In the genomic region with DNA sequence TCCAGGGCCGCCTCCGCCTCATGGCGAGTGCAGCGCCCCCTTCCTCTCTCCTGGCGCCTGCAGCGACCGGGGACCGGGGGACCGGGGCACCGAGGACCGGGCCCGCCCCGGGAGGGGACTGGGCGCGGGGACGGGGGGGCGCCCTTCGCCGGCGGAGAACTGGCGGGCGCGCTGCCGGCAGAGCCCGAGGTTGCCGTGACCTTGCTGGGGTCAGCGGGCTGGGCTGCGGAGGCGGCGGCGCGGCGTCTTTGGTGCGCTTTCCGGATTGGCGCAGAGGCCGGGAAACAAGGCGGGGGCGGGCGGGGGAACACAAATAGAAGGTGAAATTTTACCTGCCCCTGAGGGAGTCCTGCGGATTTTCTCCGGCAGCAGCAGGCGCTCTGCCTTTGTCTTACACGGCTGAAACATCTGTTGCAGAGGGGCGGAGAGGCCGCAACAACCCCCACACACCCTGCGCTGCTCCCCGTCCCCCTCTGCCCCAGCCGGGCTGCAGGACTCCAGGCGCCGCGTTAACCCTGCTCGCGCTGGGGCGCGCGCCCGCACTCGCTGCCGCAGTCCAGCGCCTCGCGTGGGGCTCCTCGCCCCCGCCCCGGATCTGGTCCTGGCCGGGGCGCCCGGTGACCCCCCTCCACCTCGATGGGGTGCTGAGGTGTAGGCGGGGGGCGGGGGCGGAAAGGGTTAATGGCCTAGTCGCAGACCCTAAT, we compare ENCODE assay signal across 8 cellular contexts. TPM values are rescaled to one million over a fixed set of nuclear protein-coding genes. Genes with fewer than 3 reads are reported as not detected.
DNase-seq lines count a peak whose midpoint lies in the region; ATAC-seq lines count a peak whose summit lies in the region.

No MANE protein-coding gene starts in this region.

- H3K4me1 ChIP-seq in adipocyte (ENCODE audit: control insufficient read depth, insufficient read depth, low read length): peaks cover 30% of the 10 kb centered on the region

- no peaks in the 10 kb centered on the region for H3K36me3 ChIP-seq in adipocyte (ENCODE audit: control insufficient read depth, insufficient read depth, low read length, severe bottlenecking)

- H3K27me3 ChIP-seq in adipocyte (replicated peaks; ENCODE audit: control insufficient read depth, insufficient read depth, low read length): no peaks in the 10 kb centered on the region

- H3K4me3 ChIP-seq in adipocyte (ENCODE audit: low read length): peak overlapping the region; percentile 70

- H3K9ac ChIP-seq in adipocyte (ENCODE audit: low read length): peak overlapping the region; percentile 51

- ATAC-seq in HG03432 (IDR thresholded peaks at IDR 0.05; ENCODE audit: unreplicated experiment) (peak; percentile 43), GM18519 (IDR thresholded peaks at IDR 0.05; ENCODE audit: low FRiP score, unreplicated experiment) (no peak)

- DNase-seq in DMS79 treated with DMSO at 0.1 percent for 48 hours (lab: John Stamatoyannopoulos, UW) (peak; percentile 21), RPMI8226 (peak; percentile 92), adipocyte (ENCODE audit: low read depth) (peak; percentile 52), hypothalamus (lab: John Stamatoyannopoulos, UW) (peak in 36 of 51 donors; percentile 35 to 88 (median 64)), renal cortical epithelial cell (ENCODE audit: low read depth) (peak; percentile 44), SKM-1 treated with dmso at 0.1 percent for 144 hours (lab: John Stamatoyannopoulos, UW; ENCODE audit: unreplicated experiment) (no peak)

- no peaks in the 10 kb centered on the region for H3K9me3 ChIP-seq in adipocyte (ENCODE audit: control insufficient read depth, low read length)

RNA-seq across cellular contexts. Expression of a gene that starts 53.5 kb away (rescaled TPM):
- 43.9 and 53.0 TPM in 2 replicates for total RNA-seq in renal cortical epithelial cell
